In the genomic region with DNA sequence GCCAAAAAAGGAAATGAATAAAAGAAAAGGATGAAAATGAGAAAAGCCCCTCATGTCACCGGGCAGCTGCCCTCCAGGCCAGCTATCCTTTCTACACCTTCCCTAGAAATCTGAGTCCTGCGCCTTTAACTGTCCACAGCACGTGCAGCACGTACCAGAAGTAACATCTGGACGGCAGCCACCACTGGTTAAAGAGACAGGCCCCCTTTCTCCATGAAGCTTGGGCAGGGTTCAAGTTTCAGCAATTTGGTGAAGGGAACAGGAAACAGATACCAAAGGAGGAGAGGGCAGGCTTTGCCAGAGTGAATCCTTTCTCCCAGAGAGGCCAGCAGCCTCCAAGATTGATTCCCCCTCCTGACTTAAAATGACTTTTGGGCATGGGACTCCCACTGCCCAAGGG, we compare ENCODE assay signal across 10 cellular contexts. TPM values are rescaled to one million over a fixed set of nuclear protein-coding genes. Genes with fewer than 3 reads are reported as not detected.
A peak's percentile ranks its signal among the peaks of the same experiment; 100 is the strongest.
DNase-seq lines count a peak whose midpoint lies in the region; ATAC-seq, FAIRE-seq and TF ChIP-seq lines count a peak whose summit lies in the region.
"Had no signal": no experiment of that assay in that cellular context is flagged by ENCODE, and none has a peak within 500 bp of the region (broad histone marks: within the 10 kb centered on the region; RNA-seq: fewer than 3 reads in every experiment).

No MANE protein-coding gene starts in this region.

- H3K27me3 ChIP-seq in SJCRH30 (no peaks in the 10 kb centered on the region), gastroesophageal sphincter (no peaks in the 10 kb centered on the region), small intestine (ENCODE audit: control insufficient read depth in 2 of 2, insufficient read depth in 2 of 2, low read length in 2 of 2) (no peaks in the 10 kb centered on the region), Caco-2 (replicated peaks; ENCODE audit: control insufficient read depth, insufficient read depth, low read length) (no peaks in the 10 kb centered on the region)

- WGBS in gastroesophageal sphincter (ENCODE audit: low coverage in 1 of 2), 2 donors, result 0 to 4% methylated on average over 3 to 5 of the region's 5 CpGs
- 5 to 10% (median 5%) methylated on average over 5 of the region's 5 CpGs for WGBS in small intestine, 3 donors

- peaks cover 3% of the 10 kb centered on the region for H3K36me3 Mint-ChIP-seq in activated CD4-positive, alpha-beta T cell treated with anti-CD3 and anti-CD28 coated beads, Interleukin-2, amount 10 ng/mL, durations not matched to agents 24 days and 14 days (ENCODE audit: low read depth)
- H3K36me3 Mint-ChIP-seq in Caco-2 (ENCODE audit: insufficient read depth, unreplicated experiment), result peaks cover 6% of the 10 kb centered on the region
- H3K36me3 Mint-ChIP-seq: CD4-positive, CD25-positive, alpha-beta regulatory T cell had no signal

- peak overlapping the region; percentile 17 for H3K27ac ChIP-seq in SJCRH30
- H3K27ac ChIP-seq in gastroesophageal sphincter, result peak overlapping the region; percentile 14 to 81 (median 68)
- H3K27ac ChIP-seq in small intestine (ENCODE audit: low read depth in 1 of 2, low read length in 1 of 2), result peak overlapping the region in 1 of 2 donors; percentile 68

- peaks cover 35% of the 10 kb centered on the region for H3K4me1 ChIP-seq in SJCRH30
- peaks cover 2 to 60% (median 16%) of the 10 kb centered on the region in 3 donors for H3K4me1 ChIP-seq in gastroesophageal sphincter
- H3K4me1 ChIP-seq in small intestine (ENCODE audit: control insufficient read depth in 2 of 2, insufficient read depth in 1 of 2, low read depth in 1 of 2, low read length in 1 of 2), result peaks cover 2 to 9% of the 10 kb centered on the region in 2 donors
- H3K4me1 ChIP-seq in Caco-2, result peaks cover 4% of the 10 kb centered on the region

- TF ChIP-seq EP300 in gastroesophageal sphincter (IDR thresholded peaks at IDR 0.05), result no peak

- POLR2A ChIA-PET in Caco-2 (lab: Charles Lee), result no interaction called here

- DNase-seq in activated CD4-positive, alpha-beta T cell treated with anti-CD3 and anti-CD28 coated beads, Interleukin-2, amount 10 ng/mL, durations not matched to agents 24 days and 14 days, result no peak
- no peak for DNase-seq in activated CD4-positive, alpha-beta T cell treated with anti-CD3 and anti-CD28 coated beads for 4 hours
- DNase-seq in SJCRH30, result peak; percentile 90 to 95
- peak; percentile 71 for DNase-seq in small intestine
- DNase-seq in frontal cortex (ENCODE audit: low spot score in 2 of 2), result no peak
- DNase-seq in Caco-2, result no peak
- DNase-seq: CD4-positive, CD25-positive, alpha-beta regulatory T cell had no signal

- no peaks in the 10 kb centered on the region for H3K27me3 Mint-ChIP-seq in activated CD4-positive, alpha-beta T cell treated with anti-CD3 and anti-CD28 coated beads, Interleukin-2, amount 10 ng/mL, durations not matched to agents 24 days and 14 days
- no peaks in the 10 kb centered on the region for H3K27me3 Mint-ChIP-seq in Caco-2 (ENCODE audit: insufficient read depth, unreplicated experiment)
- H3K27me3 Mint-ChIP-seq: CD4-positive, CD25-positive, alpha-beta regulatory T cell had no signal

- H3K36me3 ChIP-seq in SJCRH30, result no peaks in the 10 kb centered on the region
- no peaks in the 10 kb centered on the region for H3K36me3 ChIP-seq in gastroesophageal sphincter
- H3K36me3 ChIP-seq in small intestine (ENCODE audit: control insufficient read depth in 2 of 2, insufficient read depth in 2 of 2, low read length in 2 of 2), result no peaks in the 10 kb centered on the region
- H3K36me3 ChIP-seq in Caco-2 (ENCODE audit: control insufficient read depth, insufficient read depth, low read length), result no peaks in the 10 kb centered on the region

- intact Hi-C loops in activated CD4-positive, alpha-beta T cell treated with anti-CD3 and anti-CD28 coated beads, Interleukin-2, amount 10 ng/mL, durations not matched to agents 24 days and 14 days (cut with micrococcal nuclease), result no loop called here
- intact Hi-C loops in Caco-2 (cut with micrococcal nuclease; ENCODE audit: unreplicated experiment), result loop anchor here (5.0 kb wide), 1 partner anchor 37 kb away; no protein-coding TSS in a partner anchor

- H3K4me3 ChIP-seq in SJCRH30 (no peak overlapping the region), gastroesophageal sphincter (no peak overlapping the region), small intestine (ENCODE audit: low read depth in 1 of 2, low read length in 2 of 2) (no peak overlapping the region), Caco-2 (ENCODE audit: low read depth, low read length) (no peak overlapping the region)

- FAIRE-seq in small intestine (lab: Jason Lieb, UNC), result no peak
- no peak for FAIRE-seq in frontal cortex (lab: Jason Lieb, UNC)
- FAIRE-seq: TTC549 had no signal

- no TSS peak for BruUV-seq in Caco-2 (replicated peaks; lab: Mats Ljungman, UMichigan)

- ATAC-seq in gastroesophageal sphincter (no peak), HG02623 (IDR thresholded peaks at IDR 0.05; ENCODE audit: unreplicated experiment) (no peak)

- peak overlapping the region; percentile 37 for H3K27ac Mint-ChIP-seq in activated CD4-positive, alpha-beta T cell treated with anti-CD3 and anti-CD28 coated beads, Interleukin-2, amount 10 ng/mL, durations not matched to agents 24 days and 14 days
- no peak overlapping the region for H3K27ac Mint-ChIP-seq in Caco-2 (ENCODE audit: unreplicated experiment)

- H3K4me1 Mint-ChIP-seq in activated CD4-positive, alpha-beta T cell treated with anti-CD3 and anti-CD28 coated beads, Interleukin-2, amount 10 ng/mL, durations not matched to agents 24 days and 14 days, result peaks cover 12% of the 10 kb centered on the region
- peaks cover under 1% of the 10 kb centered on the region for H3K4me1 Mint-ChIP-seq in Caco-2 (ENCODE audit: low read depth, unreplicated experiment)

- no peak for TF ChIP-seq CTCF in gastroesophageal sphincter (IDR thresholded peaks at IDR 0.05)
- no peak for TF ChIP-seq CTCF in Caco-2 (IDR thresholded peaks at IDR 0.05; ENCODE audit: insufficient read depth in 1 of 2, low read depth in 1 of 2, low read length in 1 of 2, severe bottlenecking in 1 of 2, unreplicated experiment in 1 of 2)

- no peaks in the 10 kb centered on the region for H3K9me3 ChIP-seq in SJCRH30 (replicated peaks)
- no peaks in the 10 kb centered on the region for H3K9me3 ChIP-seq in gastroesophageal sphincter
- H3K9me3 ChIP-seq in small intestine (ENCODE audit: control insufficient read depth, low read depth), result no peaks in the 10 kb centered on the region
- H3K9me3 ChIP-seq in Caco-2, result no peaks in the 10 kb centered on the region

- no peaks in the 10 kb centered on the region for H3K9me3 Mint-ChIP-seq in activated CD4-positive, alpha-beta T cell treated with anti-CD3 and anti-CD28 coated beads, Interleukin-2, amount 10 ng/mL, durations not matched to agents 24 days and 14 days
- no peaks in the 10 kb centered on the region for H3K9me3 Mint-ChIP-seq in Caco-2 (ENCODE audit: unreplicated experiment)

- no peak for TF ChIP-seq POLR2A in gastroesophageal sphincter (IDR thresholded peaks at IDR 0.05)

- no peak overlapping the region for H3K4me3 Mint-ChIP-seq in activated CD4-positive, alpha-beta T cell treated with anti-CD3 and anti-CD28 coated beads, Interleukin-2, amount 10 ng/mL, durations not matched to agents 24 days and 14 days
- H3K4me3 Mint-ChIP-seq in Caco-2 (ENCODE audit: unreplicated experiment), result no peak overlapping the region
- H3K4me3 Mint-ChIP-seq: CD4-positive, CD25-positive, alpha-beta regulatory T cell had no signal

- CTCF ChIA-PET in Caco-2 (lab: Charles Lee), result no interaction called here

RNA-seq across cellular contexts. Expression of a gene that starts 3.6 kb away (rescaled TPM):
- total RNA-seq in activated CD4-positive, alpha-beta T cell treated with anti-CD3 and anti-CD28 coated beads, Interleukin-2, amount 10 ng/mL, durations not matched to agents 24 days and 14 days, result 34.1 and 36.5 TPM in 2 replicates
- total RNA-seq in SJCRH30 (2014; rRNA removed; shearing (Covaris generic)), result 62.8 and 64.0 TPM in 2 replicates
- 100 to 1,000 TPM in 1 of 4 donors, 10 to 100 TPM in 3; 70.8 to 128 (median 83.8) TPM for total RNA-seq in gastroesophageal sphincter
- polyA plus RNA-seq in small intestine, result 10 to 100 TPM; 76.5 to 78.0 (median 76.7) TPM
- total RNA-seq in frontal cortex, result 20.0 TPM
- total RNA-seq in Caco-2 (2022), result 46.1 and 47.3 TPM in 2 replicates

RNA-seq across cellular contexts. Expression of a gene that starts 4.7 kb away (rescaled TPM):
- total RNA-seq in activated CD4-positive, alpha-beta T cell treated with anti-CD3 and anti-CD28 coated beads, Interleukin-2, amount 10 ng/mL, durations not matched to agents 24 days and 14 days, result 40.3 and 40.6 TPM in 2 replicates
- 138 and 142 TPM in 2 replicates for total RNA-seq in SJCRH30 (2014; rRNA removed; shearing (Covaris generic))
- total RNA-seq in gastroesophageal sphincter, result 100 to 1,000 TPM in 1 of 4 donors, 10 to 100 TPM in 3; 66.5 to 125 (median 70.1) TPM
- 10 to 100 TPM; 26.7 to 43.2 (median 43.1) TPM for polyA plus RNA-seq in small intestine
- 15.5 TPM for total RNA-seq in frontal cortex
- 89.3 and 91.7 TPM in 2 replicates for total RNA-seq in Caco-2 (2022)

RNA-seq across cellular contexts. Expression of a gene that starts 50.4 kb away (rescaled TPM):
- 84.6 and 88.7 TPM in 2 replicates for total RNA-seq in activated CD4-positive, alpha-beta T cell treated with anti-CD3 and anti-CD28 coated beads, Interleukin-2, amount 10 ng/mL, durations not matched to agents 24 days and 14 days
- 92.5 and 94.0 TPM in 2 replicates for total RNA-seq in SJCRH30 (2014; rRNA removed; shearing (Covaris generic))
- total RNA-seq in gastroesophageal sphincter (100 to 1,000 TPM; 117 to 236 (median 186) TPM), frontal cortex (42.0 TPM), Caco-2 (2022) (73.9 and 74.1 TPM in 2 replicates)
- 10 to 100 TPM; 60.3 to 87.0 (median 85.9) TPM for polyA plus RNA-seq in small intestine

Comparison
In these comparisons a context has a peak if more than half of its experiments do, and no peak if none do; other contexts are left out.
1. DNase-seq: peak in SJCRH30 (2 of 2) and small intestine (single experiment); none in activated CD4-positive, alpha-beta T cell treated with anti-CD3 and anti-CD28 coated beads, Interleukin-2, amount 10 ng/mL, durations not matched to agents 24 days and 14 days (single experiment), activated CD4-positive, alpha-beta T cell treated with anti-CD3 and anti-CD28 coated beads for 4 hours (0 of 2), frontal cortex (0 of 2) and Caco-2 (0 of 2).